Comparison of ENCODE assay signal across 1 cellular context in genomic region chr18:22210331-22210754, GRCh38.
TF ChIP-seq lines count a peak whose summit lies in the region.

No MANE protein-coding gene starts in this region.

TF ChIP-seq in endothelial cell of umbilical vein, 7 proteins besides CTCF, POLR2A, EP300 and RAD21 (continued from another document):
- no peak for TF ChIP-seq POLR2AphosphoS5 (IDR thresholded peaks at IDR 0.05; ENCODE audit: insufficient read depth, low read depth, low read length)
- no peak for TF ChIP-seq JUN (IDR thresholded peaks at IDR 0.05; ENCODE audit: borderline replicate concordance, insufficient read depth, insufficient read length, low read depth)
- no peak for TF ChIP-seq FOS (IDR thresholded peaks at IDR 0.05; ENCODE audit: borderline replicate concordance, insufficient read depth, low read length)
